Comparison of ENCODE assay signal across 9 cellular contexts in genomic region chr7:7176421-7177043, GRCh38. TPM values are rescaled to one million over a fixed set of nuclear protein-coding genes. Genes with fewer than 3 reads are reported as not detected.
DNase-seq lines count a peak whose midpoint lies in the region; ATAC-seq and FAIRE-seq lines count a peak whose summit lies in the region.
"Had no signal": no experiment of that assay in that cellular context is flagged by ENCODE, and none has a peak within 500 bp of the region (broad histone marks: within the 10 kb centered on the region; RNA-seq: fewer than 3 reads in every experiment).

No MANE protein-coding gene starts in this region.

- H3K36me3 ChIP-seq in MG63 (no peaks in the 10 kb centered on the region), mesodermal cell (ENCODE audit: control insufficient read depth, insufficient read depth, low read length) (no peaks in the 10 kb centered on the region)

- 11 to 29% methylated on average over 3 to 4 of the region's 4 CpGs for WGBS in mesodermal cell (ENCODE audit: insufficient coverage in 2 of 2), 2 experiments

- no peak for FAIRE-seq in GM19239 (lab: Jason Lieb, UNC)
- FAIRE-seq: GM18507 had no signal

- H3K27me3 ChIP-seq in MG63: no peaks in the 10 kb centered on the region

- ATAC-seq in GM18907 (IDR thresholded peaks at IDR 0.05; ENCODE audit: unreplicated experiment): no peak

- no peak overlapping the region for H3K4me3 ChIP-seq in MG63
- no peak overlapping the region for H3K4me3 ChIP-seq in mesodermal cell (ENCODE audit: extremely low read depth, insufficient read depth, low read length, poor library complexity, severe bottlenecking)

- DNase-seq in Ammon's horn (ENCODE audit: low spot score) (peak; percentile 31), MG63 (peak; percentile 43), brain pericyte (ENCODE audit: low read depth, low spot score) (peak; percentile 69), T1000 (lab: John Stamatoyannopoulos, UW) (no peak), HuH-7 (ENCODE audit: low spot score) (no peak), GM19239 (ENCODE audit: insufficient read length, low spot score) (no peak)

- peak overlapping the region; percentile 91 for H3K27ac ChIP-seq in mesodermal cell (ENCODE audit: low read depth, low read length, severe bottlenecking)

- peaks cover 12% of the 10 kb centered on the region for H3K4me1 ChIP-seq in mesodermal cell (ENCODE audit: control insufficient read depth, insufficient read depth, low read length, poor library complexity, severe bottlenecking)

- H3K9me3 ChIP-seq in MG63 (peaks cover 7% of the 10 kb centered on the region), mesodermal cell (ENCODE audit: control insufficient read depth, low read length) (peaks cover 26% of the 10 kb centered on the region)

RNA-seq across cellular contexts. Expression of gene C1GALT1, which starts 5.8 kb away (rescaled TPM):
- total RNA-seq in MG63 (2014; rRNA removed; shearing (Covaris generic); ENCODE audit: low replicate concordance): 16.3 and 58.8 TPM in 2 replicates
- 54.5 TPM for polyA plus RNA-seq in mesodermal cell (2013, experiment 1 of 2)
- polyA plus RNA-seq in mesodermal cell (2013, experiment 2 of 2): 50.9 TPM

Comparison
In these comparisons a context has a peak if more than half of its experiments do, and no peak if none do; other contexts are left out.
1. DNase-seq: peak in Ammon's horn (single experiment), MG63 (single experiment) and brain pericyte (single experiment); none in T1000 (single experiment), HuH-7 (single experiment) and GM19239 (single experiment).